Comparison of ENCODE assay signal across 10 cellular contexts in the genomic region with DNA sequence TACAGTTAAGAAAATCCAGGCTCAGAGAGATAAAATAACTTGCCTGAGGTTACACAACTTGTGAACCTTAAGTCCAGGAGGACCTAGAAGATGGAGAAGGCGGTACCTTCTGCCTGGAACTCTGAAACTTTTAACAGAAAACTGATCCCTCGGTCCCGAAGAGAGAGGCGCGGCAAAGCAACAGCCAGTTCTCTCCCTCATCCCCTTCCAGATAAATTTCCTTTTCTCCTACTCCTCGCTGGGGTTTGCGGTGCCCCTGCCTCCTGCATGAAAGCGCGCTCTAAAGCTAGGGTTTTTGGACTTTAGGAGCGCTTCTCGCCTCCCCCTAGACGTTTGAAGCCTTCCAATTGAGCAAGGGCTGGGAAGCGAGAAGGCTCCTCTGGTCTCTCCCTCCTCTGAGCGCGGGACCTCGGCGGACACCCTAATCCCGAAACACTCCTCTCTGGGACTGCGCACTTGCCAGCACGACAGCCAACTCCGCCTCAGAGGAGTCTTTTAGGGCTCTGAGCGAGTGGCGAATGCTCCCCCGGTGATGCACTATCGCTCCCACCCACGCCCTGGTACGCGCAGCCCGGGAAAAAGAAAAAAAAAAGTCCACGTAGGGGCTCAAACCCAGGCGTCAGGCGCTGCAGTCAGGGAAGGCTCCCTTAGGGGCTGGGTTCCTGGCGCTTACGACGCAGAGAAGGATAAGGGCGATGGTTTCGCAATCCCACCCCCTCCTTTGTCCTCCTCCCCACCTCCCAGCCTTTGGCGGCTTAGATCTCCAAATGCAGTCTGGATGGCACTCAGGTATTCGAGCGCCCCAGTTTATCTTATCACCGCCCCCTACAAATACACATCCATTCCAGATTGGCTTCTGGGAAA. TPM values are rescaled to one million over a fixed set of nuclear protein-coding genes. Genes with fewer than 3 reads are reported as not detected.
A peak's percentile ranks its signal among the peaks of the same experiment; 100 is the strongest.
DNase-seq lines count a peak whose midpoint lies in the region; ATAC-seq, FAIRE-seq and TF ChIP-seq lines count a peak whose summit lies in the region.
"Had no signal": no experiment of that assay in that cellular context is flagged by ENCODE, and none has a peak within 500 bp of the region (broad histone marks: within the 10 kb centered on the region; RNA-seq: fewer than 3 reads in every experiment).

No MANE protein-coding gene starts in this region.

- H3K27ac ChIP-seq in SK-N-MC, result no peak overlapping the region
- H3K27ac ChIP-seq in neuronal stem cell (replicated peaks; ENCODE audit: low read length), result no peak overlapping the region

- H3K9me3 Mint-ChIP-seq in effector memory CD8-positive, alpha-beta T cell, result no peaks in the 10 kb centered on the region

- peaks cover 12% of the 10 kb centered on the region for H3K36me3 Mint-ChIP-seq in effector memory CD8-positive, alpha-beta T cell (ENCODE audit: insufficient read depth)

- no peak overlapping the region for H3K4ac ChIP-seq in neuronal stem cell (ENCODE audit: low read length)

- peaks cover 16 to 25% of the 10 kb centered on the region in 2 donors for H3K4me1 Mint-ChIP-seq in effector memory CD8-positive, alpha-beta T cell (ENCODE audit: low read depth in 2 of 2)

- peak overlapping the region; percentile 76 to 80 for H3K4me3 Mint-ChIP-seq in effector memory CD8-positive, alpha-beta T cell

- H3K9me3 ChIP-seq in ES-I3 (ENCODE audit: control insufficient read depth, insufficient read depth, low read length) (no peaks in the 10 kb centered on the region), SK-N-MC (ENCODE audit: low read depth, low read length) (no peaks in the 10 kb centered on the region), neuronal stem cell (replicated peaks in 1 of 2; ENCODE audit: control insufficient read depth in 2 of 2, insufficient read depth in 1 of 2, low read depth in 1 of 2, low read length in 2 of 2) (peaks cover 0 to 3% of the 10 kb centered on the region in 2 donors)

- H3K4me2 ChIP-seq in neuronal stem cell (ENCODE audit: insufficient read depth, low read length, poor library complexity, severe bottlenecking), result peak overlapping the region; percentile 48

- FAIRE-seq in H54 (lab: Jason Lieb, UNC), result no peak

- peaks cover 46 to 54% of the 10 kb centered on the region in 2 donors for H3K27me3 Mint-ChIP-seq in effector memory CD8-positive, alpha-beta T cell

- H3K4me1 ChIP-seq in ES-I3 (ENCODE audit: insufficient read depth, low read length) (peaks cover 7% of the 10 kb centered on the region), neuronal stem cell (ENCODE audit: control insufficient read depth in 2 of 2, insufficient read depth in 1 of 2, low read depth in 1 of 2, low read length in 2 of 2) (peaks cover 0 to 11% of the 10 kb centered on the region in 2 donors)

- DNase-seq in SK-N-MC (ENCODE audit: low read depth, low spot score) (no peak), neuronal stem cell (ENCODE audit: low spot score) (no peak), H54 (ENCODE audit: insufficient read length, low spot score) (no peak)
- no peak for DNase-seq in effector memory CD8-positive, alpha-beta T cell
- no peak for DNase-seq in activated CD4-positive, CD25-positive, alpha-beta regulatory T cell treated with anti-CD3 and anti-CD28 coated beads, Interleukin-2, amount 50 U/mL, for 72 hours
- DNase-seq: amniotic stem cell, SHP77 had no signal

- peak overlapping the region; percentile 55 for H3K4me3 ChIP-seq in SK-N-MC
- peak overlapping the region in 1 of 2 donors; percentile 1 for H3K4me3 ChIP-seq in neuronal stem cell (ENCODE audit: low read length in 2 of 2)

- H2AK5ac ChIP-seq in neuronal stem cell (ENCODE audit: low read depth, low read length), result no peak overlapping the region

- no peak for TF ChIP-seq POLR2A in H54 (IDR thresholded peaks at IDR 0.05; ENCODE audit: low read depth, low read length)

- no peak overlapping the region for H3K27ac Mint-ChIP-seq in effector memory CD8-positive, alpha-beta T cell

- H3K9ac ChIP-seq in ES-I3 (ENCODE audit: low read depth, low read length) (peak overlapping the region; percentile 29; the same call in 1 of the 2 replicates), SK-N-MC (ENCODE audit: insufficient read length) (no peak overlapping the region), neuronal stem cell (ENCODE audit: low read depth, low read length, poor library complexity) (no peak overlapping the region)

- H4K8ac ChIP-seq in neuronal stem cell (ENCODE audit: low read depth, low read length), result no peak overlapping the region

- H2BK15ac ChIP-seq in neuronal stem cell (ENCODE audit: low read length), result no peak overlapping the region

- H3K79me1 ChIP-seq in neuronal stem cell (ENCODE audit: low read depth, low read length), result no peaks in the 10 kb centered on the region

- H2BK120ac ChIP-seq in neuronal stem cell (ENCODE audit: low read depth, low read length), result no peak overlapping the region

- peaks cover 23 to 92% (median 71%) of the 10 kb centered on the region in 3 experiments for H3K27me3 ChIP-seq in neuronal stem cell (ENCODE audit: control insufficient read depth in 3 of 3, insufficient read depth in 3 of 3, low read depth in 1 of 3, low read length in 3 of 3)

- H3K36me3 ChIP-seq in ES-I3 (ENCODE audit: insufficient read depth, low read length) (no peaks in the 10 kb centered on the region), SK-N-MC (ENCODE audit: insufficient read depth, low read length) (no peaks in the 10 kb centered on the region), neuronal stem cell (replicated peaks in 1 of 2; ENCODE audit: control insufficient read depth in 2 of 2, insufficient read depth in 2 of 2, low read length in 2 of 2) (no peaks in the 10 kb centered on the region)

- no peak overlapping the region for H3K23ac ChIP-seq in neuronal stem cell (ENCODE audit: low read depth, low read length, poor library complexity)

- peak; percentile 45 for ATAC-seq in effector memory CD8-positive, alpha-beta T cell (replicated peaks)
- ATAC-seq in GM18868 (IDR thresholded peaks at IDR 0.05; ENCODE audit: unreplicated experiment) (no peak), GM21381 (IDR thresholded peaks at IDR 0.05; ENCODE audit: unreplicated experiment) (no peak)

- no peak overlapping the region for H4K91ac ChIP-seq in neuronal stem cell (ENCODE audit: low read depth, low read length, poor library complexity)

- no peak overlapping the region for H2BK5ac ChIP-seq in neuronal stem cell (ENCODE audit: low read length)

- H2BK12ac ChIP-seq in neuronal stem cell (ENCODE audit: low read length), result no peak overlapping the region

- H2AFZ ChIP-seq in neuronal stem cell (ENCODE audit: low read length), result peak overlapping the region; percentile 61

- no peak overlapping the region for H3K14ac ChIP-seq in neuronal stem cell (ENCODE audit: low read length)

- H3K18ac ChIP-seq in neuronal stem cell (ENCODE audit: low read length), result peak overlapping the region; percentile 46

- no CpG with 5 or more reads among the region's 41 CpGs for WGBS in neuronal stem cell (ENCODE audit: extremely low coverage in 2 of 2, insufficient read length in 2 of 2, insufficient replicate concordance in 1 of 2), 2 donors

RNA-seq across cellular contexts. Expression of a gene that starts 7.9 kb away (rescaled TPM):
- polyA plus RNA-seq in neuronal stem cell (2013, experiment 1 of 2), result 0.06 TPM
- 0.07 TPM for polyA plus RNA-seq in neuronal stem cell (2013, experiment 2 of 2)
